In the genomic region with DNA sequence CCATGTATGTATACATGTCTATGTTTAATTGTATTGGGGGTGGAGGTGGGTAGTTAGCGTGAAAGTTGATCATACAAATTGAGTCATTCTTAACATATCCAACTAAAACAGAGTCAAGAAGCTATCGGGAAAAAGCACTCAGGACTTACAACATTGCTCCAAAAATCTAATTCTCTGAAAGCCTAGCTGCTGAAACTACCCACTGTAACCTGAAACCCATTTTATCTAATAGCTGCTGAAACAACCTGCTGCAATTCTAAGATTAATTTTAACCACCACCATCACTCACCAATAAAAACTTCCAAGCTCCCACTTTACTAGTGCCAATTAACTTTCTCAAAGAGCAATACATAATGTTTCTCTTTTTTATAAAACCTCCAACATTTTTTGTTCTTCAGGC, we compare ENCODE assay signal across 41 cellular contexts. TPM values are rescaled to one million over a fixed set of nuclear protein-coding genes. Genes with fewer than 3 reads are reported as not detected.
"Had no signal": no experiment of that assay in that cellular context is flagged by ENCODE, and none has a peak within 500 bp of the region (broad histone marks: within the 10 kb centered on the region; RNA-seq: fewer than 3 reads in every experiment).

No MANE protein-coding gene starts in this region.

- H3K27ac ChIP-seq: adrenal gland, ascending aorta, brain microvascular endothelial cell, epithelial cell of prostate, esophagus squamous epithelium, foreskin keratinocyte, gastrocnemius medialis, heart left ventricle had no signal

- H3K4me3 ChIP-seq: adrenal gland, ascending aorta, esophagus squamous epithelium, gastrocnemius medialis, heart left ventricle had no signal

- H3K36me3 ChIP-seq: adrenal gland, gastrocnemius medialis, heart left ventricle had no signal

- H3K4me1 Mint-ChIP-seq: activated naive CD8-positive, alpha-beta T cell treated with anti-CD3 and anti-CD28 coated beads for 36 hours; activated naive CD8-positive, alpha-beta T cell treated with anti-CD3 and anti-CD28 coated beads, Interleukin-2, amount 50 U/mL, for 24 hours had no signal

- H3K27me3 ChIP-seq: adrenal gland, ascending aorta, brain microvascular endothelial cell, esophagus squamous epithelium, foreskin keratinocyte, gastrocnemius medialis, heart left ventricle had no signal

- H3K27ac Mint-ChIP-seq: activated CD4-positive, alpha-beta memory T cell treated with anti-CD3 and anti-CD28 coated beads for 36 hours; activated CD4-positive, alpha-beta T cell treated with anti-CD3 and anti-CD28 coated beads for 36 hours; activated CD4-positive, alpha-beta T cell treated with anti-CD3 and anti-CD28 coated beads, Interleukin-2, amount 10 ng/mL, durations not matched to agents 24 days and 14 days; activated CD8-positive, alpha-beta memory T cell treated with anti-CD3 and anti-CD28 coated beads, Interleukin-2, amount 10 ng/mL, durations not matched to agents 7 days and 5 days; activated CD8-positive, alpha-beta T cell treated with anti-CD3 and anti-CD28 coated beads, Interleukin-2, amount 10 ng/mL, durations not matched to agents 7 days and 5 days; activated naive CD4-positive, alpha-beta T cell treated with anti-CD3 and anti-CD28 coated beads for 36 hours; activated naive CD4-positive, alpha-beta T cell treated with anti-CD3 and anti-CD28 coated beads, Interleukin-2, amount 50 U/mL, for 24 hours; activated naive CD8-positive, alpha-beta T cell treated with anti-CD3 and anti-CD28 coated beads for 36 hours; activated naive CD8-positive, alpha-beta T cell treated with anti-CD3 and anti-CD28 coated beads, Interleukin-2, amount 50 U/mL, for 24 hours; activated T-helper 1 cell treated with anti-CD3 and anti-CD28 coated beads, Interleukin-12 subunit alpha, Interleukin-12 subunit beta, Interleukin-2, Interleukin-4 antibody, amounts not matched to agents 30 ng/mL and 10 ng/mL and 1 ng/mL, durations not matched to agents 14 hours and 24 hours and 36 hours; activated T-helper 2 cell treated with anti-CD3 and anti-CD28 coated beads, Interferon-gamma antibody, Interleukin-2, Interleukin-4, amounts not matched to agents 10 μg/mL and 5 μg/mL and 100 μg/mL, durations not matched to agents 14 hours and 24 hours and 36 hours; effector memory CD8-positive, alpha-beta T cell; T-helper 1 cell treated with Interleukin-12 subunit alpha and Interleukin-12 subunit beta and Interleukin-4 antibody, amounts not matched to agents 30 μg/mL and 1 μg/mL, for 36 hours; T-helper 2 cell treated with Interferon-gamma antibody and Interleukin-4, amounts not matched to agents 5 μg/mL and 100 μg/mL, for 36 hours had no signal

- ATAC-seq: activated CD4-positive, alpha-beta T cell treated with anti-CD3 and anti-CD28 coated beads for 36 hours; activated CD8-positive, alpha-beta memory T cell treated with anti-CD3 and anti-CD28 coated beads, Interleukin-2, amount 10 ng/mL, durations not matched to agents 7 days and 5 days; activated CD8-positive, alpha-beta T cell treated with anti-CD3 and anti-CD28 coated beads, Interleukin-2, amount 10 ng/mL, durations not matched to agents 7 days and 5 days; activated naive CD8-positive, alpha-beta T cell treated with anti-CD3 and anti-CD28 coated beads, Interleukin-2, amount 50 U/mL, for 24 hours; effector memory CD8-positive, alpha-beta T cell; foreskin keratinocyte; gastrocnemius medialis; heart left ventricle had no signal

- H3K9me3 Mint-ChIP-seq: activated T-helper 1 cell treated with anti-CD3 and anti-CD28 coated beads, Interleukin-12 subunit alpha, Interleukin-12 subunit beta, Interleukin-2, Interleukin-4 antibody, amounts not matched to agents 30 ng/mL and 10 ng/mL and 1 ng/mL, durations not matched to agents 14 hours and 24 hours and 36 hours; activated T-helper 2 cell treated with anti-CD3 and anti-CD28 coated beads, Interferon-gamma antibody, Interleukin-2, Interleukin-4, amounts not matched to agents 10 μg/mL and 5 μg/mL and 100 μg/mL, durations not matched to agents 14 hours and 24 hours and 36 hours; central memory CD8-positive, alpha-beta T cell; T-helper 2 cell treated with Interferon-gamma antibody and Interleukin-4, amounts not matched to agents 5 μg/mL and 100 μg/mL, for 36 hours had no signal

- DNase-seq: activated CD4-positive, alpha-beta memory T cell treated with anti-CD3 and anti-CD28 coated beads for 36 hours; activated CD4-positive, alpha-beta T cell treated with anti-CD3 and anti-CD28 coated beads for 36 hours; activated CD4-positive, alpha-beta T cell treated with anti-CD3 and anti-CD28 coated beads, Interleukin-2, amount 10 ng/mL, durations not matched to agents 24 days and 14 days; activated CD4-positive, CD25-positive, alpha-beta regulatory T cell; activated CD4-positive, CD25-positive, alpha-beta regulatory T cell treated with anti-CD3 and anti-CD28 coated beads, Interleukin-2, amount 50 U/mL, for 72 hours; activated CD8-positive, alpha-beta memory T cell treated with anti-CD3 and anti-CD28 coated beads, Interleukin-2, amount 10 ng/mL, durations not matched to agents 7 days and 5 days; activated CD8-positive, alpha-beta memory T cell treated with anti-CD3 and anti-CD28 coated beads, Interleukin-2, amount 50 U/mL, for 4 hours; activated CD8-positive, alpha-beta T cell treated with anti-CD3 and anti-CD28 coated beads, Interleukin-2, amount 10 ng/mL, durations not matched to agents 7 days and 5 days; activated effector memory CD4-positive, alpha-beta T cell treated with anti-CD3 and anti-CD28 coated beads, Interleukin-2, amount 50 U/mL, for 16 hours; activated naive CD4-positive, alpha-beta T cell treated with anti-CD3 and anti-CD28 coated beads for 36 hours; activated naive CD8-positive, alpha-beta T cell treated with anti-CD3 and anti-CD28 coated beads for 36 hours; activated naive CD8-positive, alpha-beta T cell treated with anti-CD3 and anti-CD28 coated beads, Interleukin-2, amount 50 U/mL, for 24 hours; activated T-cell treated with anti-CD3 and anti-CD28 coated beads, Interleukin-2, amount 50 U/mL, for 1 hour; activated T-cell treated with anti-CD3 and anti-CD28 coated beads, Interleukin-2, amount 50 U/mL, for 48 hours; adrenal gland; brain microvascular endothelial cell; cortex of kidney; dermis blood vessel endothelial cell; effector CD4-positive, alpha-beta T cell; effector memory CD8-positive, alpha-beta T cell; esophagus squamous epithelium; foreskin keratinocyte; gastrocnemius medialis; glutamatergic neuron; heart left ventricle; hypothalamus; T1000 had no signal

- H3K27me3 Mint-ChIP-seq: activated CD4-positive, alpha-beta memory T cell treated with anti-CD3 and anti-CD28 coated beads for 36 hours; activated CD4-positive, alpha-beta T cell treated with anti-CD3 and anti-CD28 coated beads for 36 hours; activated CD4-positive, alpha-beta T cell treated with anti-CD3 and anti-CD28 coated beads, Interleukin-2, amount 10 ng/mL, durations not matched to agents 24 days and 14 days; activated CD8-positive, alpha-beta memory T cell treated with anti-CD3 and anti-CD28 coated beads, Interleukin-2, amount 10 ng/mL, durations not matched to agents 7 days and 5 days; activated naive CD4-positive, alpha-beta T cell treated with anti-CD3 and anti-CD28 coated beads, Interleukin-2, amount 50 U/mL, for 24 hours; activated naive CD8-positive, alpha-beta T cell treated with anti-CD3 and anti-CD28 coated beads for 36 hours; activated naive CD8-positive, alpha-beta T cell treated with anti-CD3 and anti-CD28 coated beads, Interleukin-2, amount 50 U/mL, for 24 hours; central memory CD8-positive, alpha-beta T cell; effector memory CD8-positive, alpha-beta T cell had no signal

- H3K9me3 ChIP-seq: adrenal gland, ascending aorta, esophagus squamous epithelium, gastrocnemius medialis had no signal

- H3K4me1 ChIP-seq: adrenal gland, ascending aorta, esophagus squamous epithelium, foreskin keratinocyte, gastrocnemius medialis, heart left ventricle had no signal

- H3K4me3 Mint-ChIP-seq: activated CD4-positive, alpha-beta memory T cell treated with anti-CD3 and anti-CD28 coated beads for 36 hours; activated CD4-positive, alpha-beta T cell treated with anti-CD3 and anti-CD28 coated beads for 36 hours; activated CD4-positive, alpha-beta T cell treated with anti-CD3 and anti-CD28 coated beads, Interleukin-2, amount 10 ng/mL, durations not matched to agents 24 days and 14 days; activated CD8-positive, alpha-beta memory T cell treated with anti-CD3 and anti-CD28 coated beads, Interleukin-2, amount 10 ng/mL, durations not matched to agents 7 days and 5 days; activated CD8-positive, alpha-beta T cell treated with anti-CD3 and anti-CD28 coated beads, Interleukin-2, amount 10 ng/mL, durations not matched to agents 7 days and 5 days; activated naive CD4-positive, alpha-beta T cell treated with anti-CD3 and anti-CD28 coated beads for 36 hours; activated naive CD4-positive, alpha-beta T cell treated with anti-CD3 and anti-CD28 coated beads, Interleukin-2, amount 50 U/mL, for 24 hours; activated naive CD8-positive, alpha-beta T cell treated with anti-CD3 and anti-CD28 coated beads for 36 hours; activated naive CD8-positive, alpha-beta T cell treated with anti-CD3 and anti-CD28 coated beads, Interleukin-2, amount 50 U/mL, for 24 hours; activated T-helper 1 cell treated with anti-CD3 and anti-CD28 coated beads, Interleukin-12 subunit alpha, Interleukin-12 subunit beta, Interleukin-2, Interleukin-4 antibody, amounts not matched to agents 30 ng/mL and 10 ng/mL and 1 ng/mL, durations not matched to agents 14 hours and 24 hours and 36 hours; central memory CD8-positive, alpha-beta T cell; effector memory CD8-positive, alpha-beta T cell; T-helper 1 cell treated with Interleukin-12 subunit alpha and Interleukin-12 subunit beta and Interleukin-4 antibody, amounts not matched to agents 30 μg/mL and 1 μg/mL, for 36 hours; T-helper 2 cell treated with Interferon-gamma antibody and Interleukin-4, amounts not matched to agents 5 μg/mL and 100 μg/mL, for 36 hours had no signal

RNA-seq across cellular contexts. Expression of gene KCNV2, which starts 32.2 kb away (rescaled TPM):
- total RNA-seq: activated CD4-positive, alpha-beta memory T cell treated with anti-CD3 and anti-CD28 coated beads for 36 hours; activated CD4-positive, alpha-beta T cell treated with anti-CD3 and anti-CD28 coated beads for 36 hours; activated CD4-positive, alpha-beta T cell treated with anti-CD3 and anti-CD28 coated beads, Interleukin-2, amount 10 ng/mL, durations not matched to agents 24 days and 14 days; activated CD8-positive, alpha-beta memory T cell treated with anti-CD3 and anti-CD28 coated beads for 36 hours; activated CD8-positive, alpha-beta memory T cell treated with anti-CD3 and anti-CD28 coated beads, Interleukin-2, amount 10 ng/mL, durations not matched to agents 7 days and 5 days; activated CD8-positive, alpha-beta T cell treated with anti-CD3 and anti-CD28 coated beads, Interleukin-2, amount 10 ng/mL, durations not matched to agents 7 days and 5 days; activated naive CD4-positive, alpha-beta T cell treated with anti-CD3 and anti-CD28 coated beads for 36 hours; activated naive CD8-positive, alpha-beta T cell treated with anti-CD3 and anti-CD28 coated beads for 36 hours; activated T-helper 1 cell treated with anti-CD3 and anti-CD28 coated beads, Interleukin-12 subunit alpha, Interleukin-12 subunit beta, Interleukin-2, Interleukin-4 antibody, amounts not matched to agents 30 ng/mL and 10 ng/mL and 1 ng/mL, durations not matched to agents 14 hours and 24 hours and 36 hours; activated T-helper 2 cell treated with anti-CD3 and anti-CD28 coated beads, Interferon-gamma antibody, Interleukin-2, Interleukin-4, amounts not matched to agents 10 μg/mL and 5 μg/mL and 100 μg/mL, durations not matched to agents 14 hours and 24 hours and 36 hours; adrenal gland; ascending aorta; bronchial epithelial cell; cardiac septum; cerebellum; dermis blood vessel endothelial cell; endothelial cell of umbilical vein; esophagus squamous epithelium; foreskin keratinocyte; gastrocnemius medialis; heart left ventricle had no signal
- polyA plus RNA-seq: adrenal gland, endothelial cell of umbilical vein, esophagus, foreskin keratinocyte, heart left ventricle had no signal
